In genomic region chr7:129501760-129502707, GRCh38 we compare ENCODE assay signal across 8 cellular contexts. TPM values are rescaled to one million over a fixed set of nuclear protein-coding genes. Genes with fewer than 3 reads are reported as not detected.
A peak's percentile ranks its signal among the peaks of the same experiment; 100 is the strongest.
DNase-seq lines count a peak whose midpoint lies in the region; ATAC-seq and TF ChIP-seq lines count a peak whose summit lies in the region.

Gene SMKR1 (plus strand): TSS chr7:129502531. CDS start chr7:129502825, 294 bp downstream.

- H3K27ac ChIP-seq in DND-41 (ENCODE audit: low read length) (0 out of 2 replicates have a peak within 1 kb of the TSS, but pooled peaks have one; percentile 12), ovary (no peak within 1 kb of the TSS), tibial artery (no peak within 1 kb of the TSS)

- H4K20me1 ChIP-seq in DND-41 (ENCODE audit: insufficient read depth, low read length): no peaks in the 10 kb centered on the region

- no peaks in the 10 kb centered on the region for H3K79me2 ChIP-seq in DND-41 (ENCODE audit: insufficient read depth, low read length)

- H3K4me1 ChIP-seq in DND-41 (ENCODE audit: insufficient read depth, low read length) (peaks cover 18% of the 10 kb centered on the region), ovary (ENCODE audit: insufficient read depth) (peaks cover 1% of the 10 kb centered on the region), tibial artery (peaks cover 0 to 14% (median 8%) of the 10 kb centered on the region in 4 donors)

- H3K9ac ChIP-seq in DND-41 (ENCODE audit: low read depth, low read length): peak within 1 kb of the TSS; percentile 53

- peak; percentile 98 for ATAC-seq in DND-41 (ENCODE audit: insufficient read depth, low read depth)
- ATAC-seq in GM21529 (IDR thresholded peaks at IDR 0.05; ENCODE audit: unreplicated experiment): peak; percentile 78

- H3K4me2 ChIP-seq in DND-41 (ENCODE audit: insufficient read depth, low read length): peak within 1 kb of the TSS; percentile 96

- no peak for TF ChIP-seq EP300 in Ishikawa (IDR thresholded peaks at IDR 0.05; ENCODE audit: borderline replicate concordance)
- no peak for TF ChIP-seq EP300 in ovary (IDR thresholded peaks at IDR 0.05)

- 5 to 9% (median 9%) methylated on average over 64 to 89 of the region's 89 CpGs for WGBS in ovary, 3 donors

- TF ChIP-seq RAD21 in Ishikawa (IDR thresholded peaks at IDR 0.05; ENCODE audit: low read depth): no peak

- H2AFZ ChIP-seq in DND-41 (ENCODE audit: low read depth, low read length): peak within 1 kb of the TSS; percentile 82

- DNase-seq in DND-41: peak; percentile 91
- peak; percentile 64 for DNase-seq in RPMI7951 (ENCODE audit: low read depth)
- DNase-seq in activated gamma-delta T cell (lab: John Stamatoyannopoulos, UW): peak; percentile 98
- peak; percentile 83 for DNase-seq in glomerular visceral epithelial cell (ENCODE audit: extremely low spot score)
- DNase-seq in ovary: peak; percentile 51 to 83 (median 71)
- DNase-seq in tibial artery: peak; percentile 29 to 69

- no peaks in the 10 kb centered on the region for H3K9me3 ChIP-seq in DND-41 (ENCODE audit: insufficient read depth, low read length, severe bottlenecking)
- no peaks in the 10 kb centered on the region for H3K9me3 ChIP-seq in ovary
- no peaks in the 10 kb centered on the region for H3K9me3 ChIP-seq in tibial artery

- H3K4me3 ChIP-seq in DND-41 (ENCODE audit: low read depth in 1 of 2, low read length in 2 of 2): peak within 1 kb of the TSS; percentile 18 to 65; a peak in 3 of 4 replicates
- H3K4me3 ChIP-seq in ovary: peak within 1 kb of the TSS; percentile 35
- peak within 1 kb of the TSS; percentile 36 to 55 for H3K4me3 ChIP-seq in tibial artery

- no peaks in the 10 kb centered on the region for H3K36me3 ChIP-seq in DND-41 (ENCODE audit: insufficient read depth, low read length)
- H3K36me3 ChIP-seq in ovary: no peaks in the 10 kb centered on the region
- H3K36me3 ChIP-seq in tibial artery: no peaks in the 10 kb centered on the region

- TF ChIP-seq CTCF in DND-41 (IDR thresholded peaks at IDR 0.05; ENCODE audit: borderline replicate concordance, extremely low read depth, low read length, poor library complexity, severe bottlenecking) (no peak), ovary (IDR thresholded peaks at IDR 0.05) (no peak), tibial artery (IDR thresholded peaks at IDR 0.05) (no peak)

- H3K27me3 ChIP-seq in DND-41 (ENCODE audit: insufficient read depth, low read length, poor library complexity): no peaks in the 10 kb centered on the region
- H3K27me3 ChIP-seq in ovary: no peaks in the 10 kb centered on the region
- H3K27me3 ChIP-seq in tibial artery: peaks cover 0 to 31% of the 10 kb centered on the region in 2 donors

- no peak for TF ChIP-seq POLR2A in ovary (IDR thresholded peaks at IDR 0.05)

- intact Hi-C loops in ovary (cut with DNase I): loop anchor here in 1 of 4 donors (5.0 kb wide), 1 partner anchor 555 kb away; no protein-coding TSS in a partner anchor
- intact Hi-C loops in tibial artery (cut with DNase I; ENCODE audit: low total_unique reads): no loop called here

TF ChIP-seq in Ishikawa, 13 proteins besides CTCF, POLR2A, EP300 and RAD21:
- TF ChIP-seq, protein P1, sequence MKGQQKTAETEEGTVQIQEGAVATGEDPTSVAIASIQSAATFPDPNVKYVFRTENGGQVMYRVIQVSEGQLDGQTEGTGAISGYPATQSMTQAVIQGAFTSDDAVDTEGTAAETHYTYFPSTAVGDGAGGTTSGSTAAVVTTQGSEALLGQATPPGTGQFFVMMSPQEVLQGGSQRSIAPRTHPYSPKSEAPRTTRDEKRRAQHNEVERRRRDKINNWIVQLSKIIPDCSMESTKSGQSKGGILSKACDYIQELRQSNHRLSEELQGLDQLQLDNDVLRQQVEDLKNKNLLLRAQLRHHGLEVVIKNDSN (IDR thresholded peaks at IDR 0.05): no peak
- TF ChIP-seq EGR1 (IDR thresholded peaks at IDR 0.05) (peak; percentile 39; the same call in 1 of the 2 replicates), MAX (IDR thresholded peaks at IDR 0.05) (peak; percentile 85)

RNA-seq across cellular contexts. Expression of gene SMKR1, which starts in this region (rescaled TPM):
- 0.20 and 0.24 TPM in 2 replicates for total RNA-seq in RPMI7951 (2014; rRNA removed; shearing (Covaris generic))
- total RNA-seq in ovary: 1 to 10 TPM in 3 of 7 donors, under 1 TPM in 2, not detected in 2; 0.48 to 3.2 (median 1.2) TPM
- under 1 TPM; 0.50 to 0.67 TPM for polyA plus RNA-seq in ovary

Comparison
In these comparisons a context has a peak if more than half of its experiments do, and no peak if none do; other contexts are left out.
1. Peak in DNase-seq in RPMI7951; RNA of the gene not detected or under 1 TPM.